8 cellular contexts compared by ENCODE assay signal in the genomic region with DNA sequence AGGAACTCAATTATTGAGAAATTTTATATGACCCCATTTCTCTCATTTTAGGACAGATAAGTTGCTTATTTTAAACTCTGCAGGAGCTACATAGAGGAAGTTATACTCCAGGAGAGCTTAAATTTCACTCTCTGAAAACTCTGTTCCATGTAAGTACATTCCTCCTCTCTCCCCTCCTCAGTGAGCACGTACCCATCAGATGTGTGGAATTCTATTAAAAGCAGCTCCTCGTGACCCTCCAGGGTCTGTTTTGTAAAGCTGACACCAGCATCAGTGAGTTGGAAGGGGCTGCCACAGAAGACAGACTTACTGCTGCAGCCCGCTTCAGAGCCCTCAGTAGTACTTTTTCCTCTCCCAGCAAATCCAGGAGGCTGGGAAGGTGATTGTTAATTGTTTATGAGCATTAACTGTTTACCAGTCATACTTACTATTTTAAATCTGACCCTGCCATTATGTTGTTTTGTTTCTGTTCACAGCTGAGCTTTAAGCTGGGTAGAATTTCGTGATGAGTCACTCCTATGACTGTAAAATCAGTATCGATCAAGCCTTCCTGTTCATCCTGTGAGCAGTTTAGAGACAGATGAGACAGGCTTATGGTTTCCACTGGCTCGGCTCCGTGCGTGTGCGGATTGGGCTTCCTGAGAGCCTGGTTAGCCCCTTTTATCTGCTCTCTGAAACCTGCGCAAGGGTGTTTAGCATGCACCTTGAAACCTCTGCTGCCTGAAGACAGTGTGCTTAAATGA. TPM values are rescaled to one million over a fixed set of nuclear protein-coding genes. Genes with fewer than 3 reads are reported as not detected.
DNase-seq lines count a peak whose midpoint lies in the region; ATAC-seq and TF ChIP-seq lines count a peak whose summit lies in the region.

No MANE protein-coding gene starts in this region.

- no peak for TF ChIP-seq RAD21 in HCT116 (IDR thresholded peaks at IDR 0.05; ENCODE audit: low read depth)

- RAD21 ChIA-PET in HCT116 (lab: Charles Lee; ENCODE audit: low non-redundant PET in 1 of 2, low total read pairs in 2 of 2, uncharacterized antibody in 2 of 2, unreplicated experiment in 2 of 2), result no interaction called here

- H4K20me1 ChIP-seq in HCT116 (ENCODE audit: insufficient read depth), result no peaks in the 10 kb centered on the region

- CTCF ChIA-PET in HCT116 (lab: Charles Lee), result interaction anchor here (0.7 to 1.1 kb wide), 2 partner anchors 9 to 182 kb away, joined by 3 read pairs; no protein-coding TSS in a partner anchor

- TF ChIP-seq POLR2A in HCT116 (IDR thresholded peaks at IDR 0.05; ENCODE audit: borderline replicate concordance, extremely low read depth, insufficient read depth, insufficient read length), result no peak

- H3K9me2 ChIP-seq in HCT116 (ENCODE audit: insufficient read depth), result no peaks in the 10 kb centered on the region

- DNase-seq in HCT116 (ENCODE audit: low read depth, low spot score) (peak; percentile 28), GM20000 (ENCODE audit: low spot score) (no peak), CD1c-positive myeloid dendritic cell (ENCODE audit: extremely low spot score) (no peak)
- peak; percentile 23 to 45 for DNase-seq in stimulated activated CD4-positive, alpha-beta T cell treated with anti-CD3 and anti-CD28 coated beads, Interleukin-4, amount 100 ng/mL, for 48 hours (ENCODE audit: low read depth in 2 of 2)

- peaks cover 16 to 30% of the 10 kb centered on the region in 2 experiments for H3K4me1 ChIP-seq in HCT116 (ENCODE audit: control insufficient read depth in 1 of 2, insufficient read depth in 2 of 2, low read length in 2 of 2)

- no peaks in the 10 kb centered on the region for H3K36me3 ChIP-seq in HCT116 (ENCODE audit: control insufficient read depth in 1 of 2, insufficient read depth in 2 of 2, low read length in 2 of 2)

- H3K27me3 ChIP-seq in HCT116 (ENCODE audit: insufficient read depth, low read length), result no peaks in the 10 kb centered on the region

- ATAC-seq in HCT116, result peak; percentile 60
- peak; percentile 81 for ATAC-seq in esophagus mucosa
- ATAC-seq in GM21515 (IDR thresholded peaks at IDR 0.05; ENCODE audit: unreplicated experiment), result no peak
- no peak for ATAC-seq in GM18858 (IDR thresholded peaks at IDR 0.05; ENCODE audit: unreplicated experiment)

- POLR2A ChIA-PET in HCT116 (lab: Charles Lee), result no interaction called here

- no peak overlapping the region for H3K27ac ChIP-seq in HCT116 (ENCODE audit: low read depth, low read length)

- no TSS peak for BruUV-seq in HCT116 (replicated peaks; lab: Mats Ljungman, UMichigan)

- H3K4me3 ChIP-seq in HCT116 (replicated peaks in 1 of 2; ENCODE audit: low read depth in 1 of 2, low read length in 2 of 2), result 0 out of 4 replicates have a peak overlapping the region, but pooled peaks of 1 of the 2 experiments have one; percentile 1
- peak overlapping the region; percentile 2; the same call in 1 of the 2 replicates for H3K4me3 ChIP-seq in WI38 (ENCODE audit: low read depth, low read length)

- H3K9ac ChIP-seq in HCT116 (ENCODE audit: low read length), result no peak overlapping the region; the same call in 1 of the 2 replicates

- H3K4me2 ChIP-seq in HCT116 (ENCODE audit: low read length), result peak overlapping the region; percentile 55

- no peaks in the 10 kb centered on the region for H3K79me2 ChIP-seq in HCT116 (ENCODE audit: insufficient read depth, low read length)

- H2AFZ ChIP-seq in HCT116 (ENCODE audit: low read depth, low read length, poor library complexity, severe bottlenecking), result no peak overlapping the region

- no peak for TF ChIP-seq CTCF in HCT116 (IDR thresholded peaks at IDR 0.05 in 2 of 3, conservative IDR thresholded peaks at IDR 0.05 in 1 of 3; ENCODE audit: borderline replicate concordance in 1 of 3, insufficient read depth in 1 of 3, low read depth in 2 of 3, low read length in 2 of 3)
- no peak for TF ChIP-seq CTCF in WI38 (IDR thresholded peaks at IDR 0.05; ENCODE audit: low read depth, low read length)
- TF ChIP-seq CTCF in GM20000 (IDR thresholded peaks at IDR 0.05; ENCODE audit: extremely low read depth, missing control alignments), result no peak

- intact Hi-C loops in HCT116 (cut with micrococcal nuclease), result no loop called here

- no peaks in the 10 kb centered on the region for H3K9me3 ChIP-seq in HCT116 (ENCODE audit: control insufficient read depth in 1 of 2, insufficient read depth in 1 of 2, low read depth in 1 of 2, low read length in 2 of 2)

TF ChIP-seq in HCT116, 20 proteins besides CTCF, POLR2A, EP300 and RAD21:
- TF ChIP-seq SP1 (IDR thresholded peaks at IDR 0.05; ENCODE audit: low read depth), result peak; percentile 45
- peak; percentile 80 for TF ChIP-seq JUND (IDR thresholded peaks at IDR 0.05)
- peak; percentile 69 for TF ChIP-seq FOSL1 (IDR thresholded peaks at IDR 0.05; ENCODE audit: low read depth)
- TF ChIP-seq ZNF274 (IDR thresholded peaks at IDR 0.05; ENCODE audit: low read depth, low read length), result no peak
- no peak for TF ChIP-seq TCF7L2 (IDR thresholded peaks at IDR 0.05; ENCODE audit: borderline replicate concordance, extremely low read depth, insufficient read depth, insufficient read length)
- TF ChIP-seq ZFX (IDR thresholded peaks at IDR 0.05), result no peak
- TF ChIP-seq, protein P1, sequence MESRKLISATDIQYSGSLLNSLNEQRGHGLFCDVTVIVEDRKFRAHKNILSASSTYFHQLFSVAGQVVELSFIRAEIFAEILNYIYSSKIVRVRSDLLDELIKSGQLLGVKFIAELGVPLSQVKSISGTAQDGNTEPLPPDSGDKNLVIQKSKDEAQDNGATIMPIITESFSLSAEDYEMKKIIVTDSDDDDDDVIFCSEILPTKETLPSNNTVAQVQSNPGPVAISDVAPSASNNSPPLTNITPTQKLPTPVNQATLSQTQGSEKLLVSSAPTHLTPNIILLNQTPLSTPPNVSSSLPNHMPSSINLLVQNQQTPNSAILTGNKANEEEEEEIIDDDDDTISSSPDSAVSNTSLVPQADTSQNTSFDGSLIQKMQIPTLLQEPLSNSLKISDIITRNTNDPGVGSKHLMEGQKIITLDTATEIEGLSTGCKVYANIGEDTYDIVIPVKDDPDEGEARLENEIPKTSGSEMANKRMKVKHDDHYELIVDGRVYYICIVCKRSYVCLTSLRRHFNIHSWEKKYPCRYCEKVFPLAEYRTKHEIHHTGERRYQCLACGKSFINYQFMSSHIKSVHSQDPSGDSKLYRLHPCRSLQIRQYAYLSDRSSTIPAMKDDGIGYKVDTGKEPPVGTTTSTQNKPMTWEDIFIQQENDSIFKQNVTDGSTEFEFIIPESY (IDR thresholded peaks at IDR 0.05; ENCODE audit: extremely low read depth, insufficient replicate concordance, low read length), result no peak
- TF ChIP-seq, protein P2, sequence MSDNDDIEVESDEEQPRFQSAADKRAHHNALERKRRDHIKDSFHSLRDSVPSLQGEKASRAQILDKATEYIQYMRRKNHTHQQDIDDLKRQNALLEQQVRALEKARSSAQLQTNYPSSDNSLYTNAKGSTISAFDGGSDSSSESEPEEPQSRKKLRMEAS (IDR thresholded peaks at IDR 0.05), result no peak

RNA-seq across cellular contexts. Expression of a gene that starts 20.4 kb away (rescaled TPM):
- 16.3 TPM for total RNA-seq in HCT116 (2021; ENCODE audit: unreplicated experiment)
- 4.8 and 5.0 TPM in 2 replicates for polyA plus RNA-seq in HCT116 (2012)
- total RNA-seq in esophagus mucosa, result 21.2 TPM

Comparison
In these comparisons a context has a peak if more than half of its experiments do, and no peak if none do; other contexts are left out.
1. ATAC-seq: peak in HCT116 (single experiment) and esophagus mucosa (single experiment); none in GM21515 (single experiment) and GM18858 (single experiment).
2. DNase-seq: peak in HCT116 (single experiment) and stimulated activated CD4-positive, alpha-beta T cell treated with anti-CD3 and anti-CD28 coated beads, Interleukin-4, amount 100 ng/mL, for 48 hours (2 of 2); none in GM20000 (single experiment) and CD1c-positive myeloid dendritic cell (single experiment).